8 cellular contexts compared by ENCODE assay signal in the genomic region with DNA sequence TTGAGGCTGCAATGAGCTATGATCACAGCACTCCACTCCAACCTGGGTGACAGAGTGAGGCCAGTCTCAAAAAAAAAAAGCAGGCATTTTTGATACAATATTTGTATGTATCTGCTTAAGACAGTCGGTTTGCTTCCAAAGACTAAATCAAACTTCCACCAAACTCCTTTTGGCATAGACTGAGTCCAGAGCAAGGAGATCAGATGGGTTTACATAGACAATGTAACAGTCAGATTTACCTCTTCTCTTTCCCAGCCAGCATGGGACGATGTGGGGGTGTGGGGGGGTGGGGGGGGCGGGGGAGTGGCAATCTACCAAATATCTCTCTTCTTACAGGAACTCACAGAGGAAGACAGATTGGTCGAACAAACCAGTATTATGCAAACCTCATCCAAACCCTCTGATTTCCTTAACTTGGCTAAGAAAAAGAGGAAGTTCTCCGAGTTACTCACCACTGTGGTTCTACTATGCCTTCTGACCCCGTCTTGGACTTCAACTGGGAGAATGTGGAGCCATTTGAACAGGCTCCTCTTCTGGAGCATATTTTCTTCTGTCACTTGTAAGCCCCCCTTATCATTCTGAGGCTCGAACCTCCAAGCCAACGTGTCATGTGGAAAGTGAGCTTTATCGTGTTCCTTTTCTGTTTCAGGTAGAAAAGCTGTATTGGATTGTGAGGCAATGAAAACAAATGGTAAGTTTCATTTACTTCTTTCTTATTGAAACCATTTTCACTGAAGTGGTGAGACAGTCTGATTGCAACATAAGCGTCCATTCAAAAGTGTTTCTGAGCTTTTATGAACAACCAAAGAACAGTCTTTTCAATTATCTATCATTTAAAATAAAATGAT. TPM values are rescaled to one million over a fixed set of nuclear protein-coding genes. Genes with fewer than 3 reads are reported as not detected.
DNase-seq lines count a peak whose midpoint lies in the region; ATAC-seq and TF ChIP-seq lines count a peak whose summit lies in the region.

A gene with protein sequence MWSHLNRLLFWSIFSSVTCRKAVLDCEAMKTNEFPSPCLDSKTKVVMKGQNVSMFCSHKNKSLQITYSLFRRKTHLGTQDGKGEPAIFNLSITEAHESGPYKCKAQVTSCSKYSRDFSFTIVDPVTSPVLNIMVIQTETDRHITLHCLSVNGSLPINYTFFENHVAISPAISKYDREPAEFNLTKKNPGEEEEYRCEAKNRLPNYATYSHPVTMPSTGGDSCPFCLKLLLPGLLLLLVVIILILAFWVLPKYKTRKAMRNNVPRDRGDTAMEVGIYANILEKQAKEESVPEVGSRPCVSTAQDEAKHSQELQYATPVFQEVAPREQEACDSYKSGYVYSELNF (plus strand): TSS at position 451 of the 848 bp plus-strand sequence. CDS start 54 bp downstream, at position 505.

- H3K36me3 ChIP-seq in BJ (ENCODE audit: control insufficient read depth, insufficient read depth, low read length) (no peaks in the 10 kb centered on the region), GM23338 (ENCODE audit: insufficient read depth) (no peaks in the 10 kb centered on the region), smooth muscle cell (ENCODE audit: low read depth) (no peaks in the 10 kb centered on the region)

- H3K79me2 ChIP-seq in GM23338 (replicated peaks; ENCODE audit: insufficient read depth) (no peaks in the 10 kb centered on the region), smooth muscle cell (ENCODE audit: low read depth) (no peaks in the 10 kb centered on the region)

- DNase-seq in BJ (ENCODE audit: low read depth) (peak; percentile 23), GM23338 (ENCODE audit: low spot score) (no peak), T-helper 17 cell (no peak), globus pallidus (ENCODE audit: low spot score) (peak; percentile 64), smooth muscle cell (lab: John Stamatoyannopoulos, UW; ENCODE audit: unreplicated experiment) (no peak)
- DNase-seq in activated naive CD4-positive, alpha-beta T cell treated with anti-CD3 and anti-CD28 coated beads for 36 hours = no peak
- no peak for DNase-seq in stimulated activated CD4-positive, alpha-beta T cell treated with anti-CD3 and anti-CD28 coated beads, Interleukin-2, amount 100 ng/mL, for 48 hours

- H3K4me1 ChIP-seq in GM23338 (ENCODE audit: insufficient read depth) (no peaks in the 10 kb centered on the region), smooth muscle cell (ENCODE audit: low read depth) (no peaks in the 10 kb centered on the region)

- H3K27ac Mint-ChIP-seq in GM23338 = no peak within 1 kb of the TSS
- peak within 1 kb of the TSS; percentile 16 for H3K27ac Mint-ChIP-seq in T-helper 17 cell
- no peak within 1 kb of the TSS for H3K27ac Mint-ChIP-seq in activated naive CD4-positive, alpha-beta T cell treated with anti-CD3 and anti-CD28 coated beads for 36 hours
- no peak within 1 kb of the TSS for H3K27ac Mint-ChIP-seq in activated T-helper 17 cell treated with anti-CD3 and anti-CD28 coated beads, Interleukin-2, amount 50 U/mL, for 72 hours

- H3K27me3 ChIP-seq in BJ (ENCODE audit: control insufficient read depth, insufficient read depth, low read length) = no peaks in the 10 kb centered on the region
- H3K27me3 ChIP-seq in GM23338 (ENCODE audit: insufficient read depth) = no peaks in the 10 kb centered on the region
- no peaks in the 10 kb centered on the region for H3K27me3 ChIP-seq in smooth muscle cell (ENCODE audit: low read depth)

- H3K4me2 ChIP-seq in GM23338 (no peak within 1 kb of the TSS), smooth muscle cell (peak within 1 kb of the TSS; percentile 31)

- peaks cover 2% of the 10 kb centered on the region; the same call in 1 of the 3 replicates for H3K4me1 Mint-ChIP-seq in GM23338
- peaks cover 5% of the 10 kb centered on the region for H3K4me1 Mint-ChIP-seq in T-helper 17 cell
- H3K4me1 Mint-ChIP-seq in activated naive CD4-positive, alpha-beta T cell treated with anti-CD3 and anti-CD28 coated beads for 36 hours (ENCODE audit: low read depth) = peaks cover 11% of the 10 kb centered on the region
- no peaks in the 10 kb centered on the region for H3K4me1 Mint-ChIP-seq in activated T-helper 17 cell treated with anti-CD3 and anti-CD28 coated beads, Interleukin-2, amount 50 U/mL, for 72 hours

- H3K4me3 ChIP-seq in BJ (ENCODE audit: low read depth, low read length) (no peak within 1 kb of the TSS), GM23338 (no peak within 1 kb of the TSS), smooth muscle cell (no peak within 1 kb of the TSS)

- POLR2A ChIA-PET in BJ (lab: Charles Lee) = interaction anchor here (0.7 kb wide), 1 partner anchor 574 kb away, joined by 4 read pairs; no protein-coding TSS in a partner anchor

- intact Hi-C loops in activated naive CD4-positive, alpha-beta T cell treated with anti-CD3 and anti-CD28 coated beads for 36 hours (cut with micrococcal nuclease) = no loop called here

- H3K36me3 Mint-ChIP-seq in GM23338 (ENCODE audit: low read depth) (no peaks in the 10 kb centered on the region), T-helper 17 cell (ENCODE audit: low read depth) (no peaks in the 10 kb centered on the region)
- H3K36me3 Mint-ChIP-seq in activated naive CD4-positive, alpha-beta T cell treated with anti-CD3 and anti-CD28 coated beads for 36 hours (ENCODE audit: low read depth) = no peaks in the 10 kb centered on the region
- H3K36me3 Mint-ChIP-seq in activated T-helper 17 cell treated with anti-CD3 and anti-CD28 coated beads, Interleukin-2, amount 50 U/mL, for 72 hours (ENCODE audit: low read depth) = no peaks in the 10 kb centered on the region

- CTCF ChIA-PET in BJ (lab: Yijun Ruan, JAX) = interaction anchor here (0.6 kb wide), 2 partner anchors 10 to 30 kb away, joined by 3 read pairs; no protein-coding TSS in a partner anchor
- CTCF ChIA-PET in activated naive CD4-positive, alpha-beta T cell treated with anti-CD3 and anti-CD28 coated beads for 36 hours (lab: Charles Lee) = interaction anchor here (0.6 to 0.9 kb wide), 3 partner anchors 95 to 289 kb away, joined by 3 read pairs; no protein-coding TSS in a partner anchor

- H4K20me1 ChIP-seq in GM23338 (replicated peaks; ENCODE audit: insufficient read depth) = no peaks in the 10 kb centered on the region
- no peaks in the 10 kb centered on the region for H4K20me1 ChIP-seq in smooth muscle cell (ENCODE audit: low read depth)

- 63% methylated on average over 10 of the region's 10 CpGs for WGBS in smooth muscle cell (ENCODE audit: low lambda C conversion rate)

- no peaks in the 10 kb centered on the region for H3K9me3 Mint-ChIP-seq in GM23338
- H3K9me3 Mint-ChIP-seq in activated naive CD4-positive, alpha-beta T cell treated with anti-CD3 and anti-CD28 coated beads for 36 hours = no peaks in the 10 kb centered on the region
- no peaks in the 10 kb centered on the region for H3K9me3 Mint-ChIP-seq in activated T-helper 17 cell treated with anti-CD3 and anti-CD28 coated beads, Interleukin-2, amount 50 U/mL, for 72 hours

- H3F3A ChIP-seq in GM23338 (replicated peaks; ENCODE audit: low read depth) = no peaks in the 10 kb centered on the region
- no peaks in the 10 kb centered on the region for H3F3A ChIP-seq in smooth muscle cell (ENCODE audit: low read depth)

- H2AFZ ChIP-seq in GM23338 (peak within 1 kb of the TSS; percentile 19; the same call in 1 of the 2 replicates), smooth muscle cell (ENCODE audit: low read depth) (peak within 1 kb of the TSS; percentile 62)

- H3K9me2 ChIP-seq in GM23338 (ENCODE audit: insufficient read depth) = no peaks in the 10 kb centered on the region

- H3K9ac ChIP-seq in smooth muscle cell (ENCODE audit: low read depth) = no peak within 1 kb of the TSS

- no peak within 1 kb of the TSS for H3K27ac ChIP-seq in GM23338 (ENCODE audit: low read depth)
- no peak within 1 kb of the TSS for H3K27ac ChIP-seq in smooth muscle cell (ENCODE audit: low read depth)

- H3K9me3 ChIP-seq in T-helper 17 cell (ENCODE audit: control insufficient read depth, low read length, poor library complexity, severe bottlenecking) = no peaks in the 10 kb centered on the region
- H3K9me3 ChIP-seq in smooth muscle cell (replicated peaks; ENCODE audit: low read depth) = no peaks in the 10 kb centered on the region

- TF ChIP-seq CTCF in BJ (IDR thresholded peaks at IDR 0.05; ENCODE audit: insufficient read depth, low read depth, low read length) (no peak), GM23338 (conservative IDR thresholded peaks at IDR 0.05; ENCODE audit: low read depth in 2 of 2) (no peak), smooth muscle cell (IDR thresholded peaks at IDR 0.05; ENCODE audit: borderline replicate concordance, insufficient read depth, poor library complexity, severe bottlenecking) (no peak)

- H3K4me3 Mint-ChIP-seq in GM23338 (no peak within 1 kb of the TSS), T-helper 17 cell (peak within 1 kb of the TSS; percentile 53)
- H3K4me3 Mint-ChIP-seq in activated naive CD4-positive, alpha-beta T cell treated with anti-CD3 and anti-CD28 coated beads for 36 hours = no peak within 1 kb of the TSS
- no peak within 1 kb of the TSS for H3K4me3 Mint-ChIP-seq in activated T-helper 17 cell treated with anti-CD3 and anti-CD28 coated beads, Interleukin-2, amount 50 U/mL, for 72 hours

- H3K27me3 Mint-ChIP-seq in GM23338 (ENCODE audit: insufficient read depth, low read depth, poor library complexity) (peaks cover 2% of the 10 kb centered on the region), T-helper 17 cell (no peaks in the 10 kb centered on the region)
- H3K27me3 Mint-ChIP-seq in activated naive CD4-positive, alpha-beta T cell treated with anti-CD3 and anti-CD28 coated beads for 36 hours (ENCODE audit: low read depth) = no peaks in the 10 kb centered on the region
- no peaks in the 10 kb centered on the region for H3K27me3 Mint-ChIP-seq in activated T-helper 17 cell treated with anti-CD3 and anti-CD28 coated beads, Interleukin-2, amount 50 U/mL, for 72 hours

- ATAC-seq in GM23338 (no peak), T-helper 17 cell (peak; percentile 57)
- ATAC-seq in activated T-helper 17 cell treated with anti-CD3 and anti-CD28 coated beads, Interleukin-2, amount 50 U/mL, for 72 hours (replicated peaks) = no peak

TF ChIP-seq in GM23338, 12 proteins besides CTCF, POLR2A, EP300 and RAD21 (continues in another document):
- TF ChIP-seq ZNF114 (CRISPR knock-in tag; IDR thresholded peaks at IDR 0.05) (no peak), NANOG (IDR thresholded peaks at IDR 0.05; ENCODE audit: borderline replicate concordance) (no peak), STAT1 (IDR thresholded peaks at IDR 0.05; ENCODE audit: unreplicated experiment) (no peak), CREB1 (CRISPR knock-in tag; IDR thresholded peaks at IDR 0.05; ENCODE audit: low read depth) (no peak), EZH2 (IDR thresholded peaks at IDR 0.05; ENCODE audit: low read depth, unreplicated experiment) (no peak)

RNA-seq across cellular contexts. Expression of the gene that starts here (rescaled TPM):
- 0.75 and 1.8 TPM in 2 replicates for polyA plus RNA-seq in BJ (2011; rRNA removed)
- polyA minus RNA-seq in BJ (2011; rRNA and poly(A)+ RNA removed) = 0.31 and 0.76 TPM in 2 replicates
- not detected in 2 replicates for total RNA-seq in GM23338 (2014; rRNA removed; shearing (Covaris generic))
- polyA plus RNA-seq in GM23338 (2016; fragmentation: Nextera tagmentation; extraction: Ambion mirVana) = 0.39 TPM in 1 of 2 replicates, not detected in the other
- 1 to 10 TPM; 1.0 to 1.4 TPM for total RNA-seq in T-helper 17 cell
- total RNA-seq in smooth muscle cell = not detected in 2 replicates
- polyA plus RNA-seq in smooth muscle cell = not detected in 2 replicates
- under 1 TPM; 0.31 to 0.42 TPM for total RNA-seq in activated naive CD4-positive, alpha-beta T cell treated with anti-CD3 and anti-CD28 coated beads for 36 hours
- total RNA-seq in activated T-helper 17 cell treated with anti-CD3 and anti-CD28 coated beads, Interleukin-2, amount 50 U/mL, for 72 hours = not detected

Comparison
In these comparisons a context has a peak if more than half of its experiments do, and no peak if none do; other contexts are left out.
1. DNase-seq: peak in BJ (single experiment) and globus pallidus (single experiment); none in GM23338 (single experiment), T-helper 17 cell (0 of 3), smooth muscle cell (single experiment), activated naive CD4-positive, alpha-beta T cell treated with anti-CD3 and anti-CD28 coated beads for 36 hours (single experiment) and stimulated activated CD4-positive, alpha-beta T cell treated with anti-CD3 and anti-CD28 coated beads, Interleukin-2, amount 100 ng/mL, for 48 hours (0 of 2).